10 cellular contexts compared by ENCODE assay signal in the genomic region with DNA sequence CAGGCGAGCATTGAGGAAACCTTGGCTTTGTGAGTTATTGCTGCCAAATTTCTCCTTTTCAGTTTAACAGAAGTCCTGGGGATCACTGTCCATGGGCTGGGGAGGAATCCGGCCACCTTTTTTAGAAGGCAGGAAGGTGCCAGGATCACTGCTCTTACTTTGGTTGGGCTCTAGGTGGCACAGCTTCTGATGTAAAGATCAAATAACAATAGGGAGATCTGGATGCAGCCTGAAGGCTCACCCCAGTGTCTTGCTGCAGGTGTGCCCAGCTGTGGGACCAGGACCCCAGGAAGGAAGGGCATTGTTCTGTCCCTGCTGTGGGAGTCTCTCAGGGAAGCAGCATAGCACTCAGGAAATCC.
A peak's percentile ranks its signal among the peaks of the same experiment; 100 is the strongest.
DNase-seq lines count a peak whose midpoint lies in the region; ATAC-seq and TF ChIP-seq lines count a peak whose summit lies in the region.
"Had no signal": no experiment of that assay in that cellular context is flagged by ENCODE, and none has a peak within 500 bp of the region (broad histone marks: within the 10 kb centered on the region; RNA-seq: fewer than 3 reads in every experiment).

No MANE protein-coding gene starts in this region.

- intact Hi-C loops in esophagus squamous epithelium (cut with DNase I), result no loop called here
- intact Hi-C loops in sigmoid colon (cut with DNase I), result no loop called here

- peaks cover 0 to 3% of the 10 kb centered on the region in 2 donors for H3K27me3 Mint-ChIP-seq in T-cell

- POLR2A ChIA-PET in T-cell (lab: Charles Lee), result no interaction called here

- no peak for TF ChIP-seq EP300 in sigmoid colon (IDR thresholded peaks at IDR 0.05)

- ATAC-seq in T-cell (replicated peaks in 1 of 4) (no peak), HG03095 (IDR thresholded peaks at IDR 0.05; ENCODE audit: unreplicated experiment) (no peak)

- DNase-seq in GM06990 (ENCODE audit: extremely low read depth, insufficient read length), result no peak
- peak; percentile 27 for DNase-seq in RKO (ENCODE audit: low spot score)
- DNase-seq in esophagus squamous epithelium (lab: John Stamatoyannopoulos, UW), result no peak
- no peak for DNase-seq in sigmoid colon
- DNase-seq in DMS79 treated with DMSO at 0.1 percent for 48 hours (lab: John Stamatoyannopoulos, UW), result no peak
- no peak for DNase-seq in T-cell
- DNase-seq in T-helper 9 cell, result no peak
- DNase-seq: nucleus accumbens had no signal

- no peak for TF ChIP-seq POLR2A in esophagus squamous epithelium (IDR thresholded peaks at IDR 0.05)
- TF ChIP-seq POLR2A in sigmoid colon (IDR thresholded peaks at IDR 0.05), result no peak

- no peaks in the 10 kb centered on the region for H3K36me3 ChIP-seq in GM06990 (ENCODE audit: control insufficient read depth, insufficient read depth, low read length)
- no peaks in the 10 kb centered on the region for H3K36me3 ChIP-seq in esophagus squamous epithelium
- no peaks in the 10 kb centered on the region for H3K36me3 ChIP-seq in sigmoid colon

- H3K9me3 ChIP-seq in esophagus squamous epithelium (no peaks in the 10 kb centered on the region), sigmoid colon (no peaks in the 10 kb centered on the region)

- H3K27ac Mint-ChIP-seq in T-cell, result no peak overlapping the region

- H3K4me3 ChIP-seq in GM06990 (replicated peaks; ENCODE audit: low read depth, low read length) (no peak overlapping the region), esophagus squamous epithelium (no peak overlapping the region), sigmoid colon (no peak overlapping the region)
- H3K4me3 ChIP-seq: hepatocyte had no signal

- CTCF ChIA-PET in T-cell (lab: Charles Lee), result no interaction called here

- no peaks in the 10 kb centered on the region for H3K4me1 Mint-ChIP-seq in T-cell

- H3K9me3 Mint-ChIP-seq in T-cell, result no peaks in the 10 kb centered on the region

- TF ChIP-seq CTCF in GM06990 (IDR thresholded peaks at IDR 0.05; ENCODE audit: insufficient read depth, low read length, poor library complexity, severe bottlenecking) (peak; percentile 21), esophagus squamous epithelium (IDR thresholded peaks at IDR 0.05) (peak in 1 of 6 experiments; percentile 32), sigmoid colon (IDR thresholded peaks at IDR 0.05) (peak in 1 of 4 experiments; percentile 4)

- WGBS in esophagus squamous epithelium, 2 donors, result 13% methylated on average over 2 of the region's 2 CpGs; no CpG with 5 or more reads in 1 of the 2 donors
- WGBS in sigmoid colon, 2 donors, result 18 to 56% methylated on average over 2 of the region's 2 CpGs

- no peaks in the 10 kb centered on the region; the same call in none of the 2 replicates for H3K27me3 ChIP-seq in GM06990 (replicated peaks; ENCODE audit: control insufficient read depth, insufficient read depth, low read length)
- H3K27me3 ChIP-seq in esophagus squamous epithelium, result no peaks in the 10 kb centered on the region
- no peaks in the 10 kb centered on the region for H3K27me3 ChIP-seq in sigmoid colon
- H3K27me3 ChIP-seq: hepatocyte had no signal

- peaks cover 40 to 100% (median 94%) of the 10 kb centered on the region in 3 donors for H3K4me1 ChIP-seq in esophagus squamous epithelium
- H3K4me1 ChIP-seq in sigmoid colon, result peaks cover 0 to 94% (median 88%) of the 10 kb centered on the region in 4 donors

- no peak overlapping the region for H3K4me3 Mint-ChIP-seq in T-cell

- H3K36me3 Mint-ChIP-seq in T-cell, result no peaks in the 10 kb centered on the region

- H3K27ac ChIP-seq in esophagus squamous epithelium, result peak overlapping the region; percentile 36 to 70 (median 54)
- peak overlapping the region; percentile 40 to 89 (median 70) for H3K27ac ChIP-seq in sigmoid colon
- H3K27ac ChIP-seq: hepatocyte had no signal
